In genomic region chr16:67561824-67562525, GRCh38 we compare ENCODE assay signal across 1 cellular context.
TF ChIP-seq lines count a peak whose summit lies in the region.

No MANE protein-coding gene starts in this region.

TF ChIP-seq in HEK293, 187 proteins besides CTCF, POLR2A, EP300 and RAD21 (continued from another document):
- TF ChIP-seq PATZ1 (tag by site-specific recombination; IDR thresholded peaks at IDR 0.05): peak; percentile 95
- peak; percentile 82 for TF ChIP-seq ZBTB10 (tag by site-specific recombination; IDR thresholded peaks at IDR 0.05)
- no peak for TF ChIP-seq ZNF510 (tag by site-specific recombination; IDR thresholded peaks at IDR 0.05; ENCODE audit: insufficient replicate concordance)
- no peak for TF ChIP-seq ZBTB48 (tag by site-specific recombination; IDR thresholded peaks at IDR 0.05)
- TF ChIP-seq ZBTB21 (tag by site-specific recombination; IDR thresholded peaks at IDR 0.05): 0 out of 2 replicates have a peak, but pooled peaks have one; percentile 13
- peak; percentile 16; the same call in 1 of the 2 replicates for TF ChIP-seq ZNF596 (tag by site-specific recombination; IDR thresholded peaks at IDR 0.05)
- TF ChIP-seq ZNF664 (tag by site-specific recombination; IDR thresholded peaks at IDR 0.05): no peak
- TF ChIP-seq ZNF544 (tag by site-specific recombination; IDR thresholded peaks at IDR 0.05): no peak
- peak; percentile 57; the same call in 1 of the 2 replicates for TF ChIP-seq ZNF629 (tag by site-specific recombination; IDR thresholded peaks at IDR 0.05)
- TF ChIP-seq ZNF555 (tag by site-specific recombination; conservative IDR thresholded peaks at IDR 0.05): no peak
TF ChIP-seq in HEK293: peak in this region for 35.
